Comparison of ENCODE assay signal across 1 cellular context in the genomic region with DNA sequence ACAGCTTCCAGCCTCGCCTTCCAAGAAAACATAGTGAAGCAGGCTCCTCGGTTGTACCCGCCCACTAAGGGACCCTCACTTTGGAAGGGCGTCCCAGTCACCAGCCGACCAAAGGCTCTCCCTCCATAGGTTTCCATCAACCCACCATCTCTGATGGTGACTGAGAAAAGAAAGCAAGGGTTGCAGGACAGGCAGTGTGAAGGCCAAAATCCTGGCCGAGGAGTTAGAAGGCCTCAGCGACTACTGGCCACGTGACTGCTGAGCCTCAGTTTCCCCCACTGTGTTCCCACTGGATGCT.
TF ChIP-seq lines count a peak whose summit lies in the region.

No MANE protein-coding gene starts in this region.

TF ChIP-seq in H1, 55 proteins besides CTCF, POLR2A, EP300 and RAD21:
- TF ChIP-seq MAFK (IDR thresholded peaks at IDR 0.05; ENCODE audit: low read depth, low read length): no peak
- no peak for TF ChIP-seq JUND (IDR thresholded peaks at IDR 0.05; ENCODE audit: low read length)
- TF ChIP-seq TAF1 (IDR thresholded peaks at IDR 0.05; ENCODE audit: low read depth, low read length): 0 out of 2 replicates have a peak, but pooled peaks have one; percentile 0
- TF ChIP-seq FOSL1 (IDR thresholded peaks at IDR 0.05; ENCODE audit: insufficient read depth, low read depth, low read length): no peak
